In genomic region chr2:40034198-40034597, GRCh38 we compare ENCODE assay signal across 19 cellular contexts.
DNase-seq lines count a peak whose midpoint lies in the region; ATAC-seq and TF ChIP-seq lines count a peak whose summit lies in the region.
"Had no signal": no experiment of that assay in that cellular context is flagged by ENCODE, and none has a peak within 500 bp of the region (broad histone marks: within the 10 kb centered on the region; RNA-seq: fewer than 3 reads in every experiment).

No MANE protein-coding gene starts in this region.

- WGBS in testis, 2 donors: 82 to 84% methylated on average over 3 of the region's 3 CpGs

- POLR2A ChIA-PET in naive thymus-derived CD4-positive, alpha-beta T cell (lab: Charles Lee): no interaction called here

- TF ChIP-seq POLR2A in testis (IDR thresholded peaks at IDR 0.05): no peak

- CTCF ChIA-PET in naive thymus-derived CD4-positive, alpha-beta T cell (lab: Charles Lee): no interaction called here

- H3K27me3 Mint-ChIP-seq in naive thymus-derived CD4-positive, alpha-beta T cell: no peaks in the 10 kb centered on the region
- H3K27me3 Mint-ChIP-seq: activated CD4-positive, alpha-beta memory T cell treated with anti-CD3 and anti-CD28 coated beads, Interleukin-2, amount 10 ng/mL, durations not matched to agents 7 days and 5 days; activated naive CD8-positive, alpha-beta T cell treated with anti-CD3 and anti-CD28 coated beads, Interleukin-2, amount 50 U/mL, for 24 hours; memory B cell had no signal

- peaks cover 0 to 20% (median 0%) of the 10 kb centered on the region in 7 donors for H3K4me1 Mint-ChIP-seq in naive thymus-derived CD4-positive, alpha-beta T cell
- H3K4me1 Mint-ChIP-seq: activated CD4-positive, alpha-beta memory T cell treated with anti-CD3 and anti-CD28 coated beads, Interleukin-2, amount 10 ng/mL, durations not matched to agents 7 days and 5 days; memory B cell; neural progenitor cell had no signal

- H3K4me3 ChIP-seq in AG09309 (ENCODE audit: control insufficient read depth, low read depth, low read length): no peak overlapping the region
- no peak overlapping the region for H3K4me3 ChIP-seq in brain microvascular endothelial cell (ENCODE audit: low read depth, low read length)
- H3K4me3 ChIP-seq in naive thymus-derived CD4-positive, alpha-beta T cell (ENCODE audit: low read length): no peak overlapping the region
- no peak overlapping the region for H3K4me3 ChIP-seq in testis
- H3K4me3 ChIP-seq: neural progenitor cell, right lobe of liver, tibial nerve had no signal

- H3K36me3 ChIP-seq in brain microvascular endothelial cell (replicated peaks): no peaks in the 10 kb centered on the region
- H3K36me3 ChIP-seq in naive thymus-derived CD4-positive, alpha-beta T cell (ENCODE audit: control insufficient read depth in 2 of 3, insufficient read depth in 3 of 3, low read length in 3 of 3): no peaks in the 10 kb centered on the region
- no peaks in the 10 kb centered on the region for H3K36me3 ChIP-seq in testis (ENCODE audit: low read depth, missing control alignments)
- H3K36me3 ChIP-seq: neural progenitor cell, right lobe of liver, tibial nerve had no signal

- no peak for TF ChIP-seq CTCF in AG09309 (IDR thresholded peaks at IDR 0.05; ENCODE audit: control insufficient read depth, insufficient read depth, low read depth, low read length, missing control alignments)
- TF ChIP-seq CTCF in brain microvascular endothelial cell (IDR thresholded peaks at IDR 0.05; ENCODE audit: low read depth, low read length, missing control alignments): no peak
- no peak for TF ChIP-seq CTCF in testis (IDR thresholded peaks at IDR 0.05)

- intact Hi-C loops in naive thymus-derived CD4-positive, alpha-beta T cell (cut with micrococcal nuclease): no loop called here
- intact Hi-C loops in testis (cut with DNase I; ENCODE audit: low total_unique reads): no loop called here

- peaks cover 0 to 6% (median 1%) of the 10 kb centered on the region in 11 donors for H3K9me3 Mint-ChIP-seq in naive thymus-derived CD4-positive, alpha-beta T cell
- H3K9me3 Mint-ChIP-seq: activated CD4-positive, alpha-beta memory T cell treated with anti-CD3 and anti-CD28 coated beads, Interleukin-2, amount 10 ng/mL, durations not matched to agents 7 days and 5 days had no signal

- in situ Hi-C loops in brain microvascular endothelial cell (cut with HindIII; ENCODE audit: low pct_ligation_motif_present, low sequenced_read_pairs): no loop called here

- DNase-seq in AG09309 (ENCODE audit: low read depth): peak; percentile 92
- peak; percentile 100 for DNase-seq in LHCN-M2 (ENCODE audit: low read depth)
- peak; percentile 89 for DNase-seq in brain microvascular endothelial cell
- peak; percentile 78 for DNase-seq in iris pigment epithelial cell (ENCODE audit: low read depth)
- DNase-seq in NK-92 treated with Interleukin-12 subunit alpha and Interleukin-12 subunit beta, amount 100 ng/mL, for 24 hours (lab: John Stamatoyannopoulos, UW): no peak
- no peak for DNase-seq in naive thymus-derived CD4-positive, alpha-beta T cell
- DNase-seq in NCI-H146 treated with DMSO at 0.1 percent for 48 hours (lab: John Stamatoyannopoulos, UW; ENCODE audit: unreplicated experiment): no peak
- no peak for DNase-seq in testis
- DNase-seq: activated CD4-positive, alpha-beta memory T cell treated with anti-CD3 and anti-CD28 coated beads, Interleukin-2, amount 10 ng/mL, durations not matched to agents 7 days and 5 days; activated naive CD8-positive, alpha-beta T cell treated with anti-CD3 and anti-CD28 coated beads, Interleukin-2, amount 50 U/mL, for 24 hours; cortex of kidney; DMS53; NCI-H1417; right lobe of liver; stimulated activated CD4-positive, alpha-beta T cell treated with anti-CD3 and anti-CD28 coated beads, Interleukin-4, amount 100 ng/mL, for 1 hour had no signal

- H3K27me3 ChIP-seq in brain microvascular endothelial cell (replicated peaks) (no peaks in the 10 kb centered on the region), testis (no peaks in the 10 kb centered on the region)
- no peaks in the 10 kb centered on the region for H3K27me3 ChIP-seq in naive thymus-derived CD4-positive, alpha-beta T cell (ENCODE audit: control insufficient read depth in 2 of 2, insufficient read depth in 2 of 2, low read length in 2 of 2)
- H3K27me3 ChIP-seq: neural progenitor cell, right lobe of liver, tibial nerve had no signal

- H3K27ac Mint-ChIP-seq in naive thymus-derived CD4-positive, alpha-beta T cell: no peak overlapping the region
- H3K27ac Mint-ChIP-seq: activated CD4-positive, alpha-beta memory T cell treated with anti-CD3 and anti-CD28 coated beads, Interleukin-2, amount 10 ng/mL, durations not matched to agents 7 days and 5 days; activated T-helper 1 cell treated with anti-CD3 and anti-CD28 coated beads, Interleukin-12 subunit alpha, Interleukin-12 subunit beta, Interleukin-2, Interleukin-4 antibody, amounts not matched to agents 30 ng/mL and 10 ng/mL and 1 ng/mL, durations not matched to agents 14 hours and 24 hours and 36 hours; memory B cell; neural progenitor cell had no signal

- peaks cover 0 to 15% (median 0%) of the 10 kb centered on the region in 5 donors for H3K36me3 Mint-ChIP-seq in naive thymus-derived CD4-positive, alpha-beta T cell
- H3K36me3 Mint-ChIP-seq: memory B cell, neural progenitor cell had no signal

- H3K9me3 ChIP-seq in naive thymus-derived CD4-positive, alpha-beta T cell (ENCODE audit: control insufficient read depth in 2 of 3, low read length in 3 of 3): no peaks in the 10 kb centered on the region
- no peaks in the 10 kb centered on the region for H3K9me3 ChIP-seq in testis
- H3K9me3 ChIP-seq: right lobe of liver had no signal

- H3K4me1 ChIP-seq in naive thymus-derived CD4-positive, alpha-beta T cell (ENCODE audit: control insufficient read depth in 2 of 2, insufficient read depth in 2 of 2, low read length in 2 of 2): no peaks in the 10 kb centered on the region
- H3K4me1 ChIP-seq in testis: no peaks in the 10 kb centered on the region
- H3K4me1 ChIP-seq: neural progenitor cell, right lobe of liver, tibial nerve had no signal

- no peak overlapping the region for H3K4me3 Mint-ChIP-seq in naive thymus-derived CD4-positive, alpha-beta T cell
- H3K4me3 Mint-ChIP-seq: activated CD4-positive, alpha-beta memory T cell treated with anti-CD3 and anti-CD28 coated beads, Interleukin-2, amount 10 ng/mL, durations not matched to agents 7 days and 5 days; activated naive CD8-positive, alpha-beta T cell treated with anti-CD3 and anti-CD28 coated beads, Interleukin-2, amount 50 U/mL, for 24 hours; activated T-helper 1 cell treated with anti-CD3 and anti-CD28 coated beads, Interleukin-12 subunit alpha, Interleukin-12 subunit beta, Interleukin-2, Interleukin-4 antibody, amounts not matched to agents 30 ng/mL and 10 ng/mL and 1 ng/mL, durations not matched to agents 14 hours and 24 hours and 36 hours; memory B cell; neural progenitor cell had no signal

- ATAC-seq in naive thymus-derived CD4-positive, alpha-beta T cell: no peak
- ATAC-seq: activated naive CD8-positive, alpha-beta T cell treated with anti-CD3 and anti-CD28 coated beads, Interleukin-2, amount 50 U/mL, for 24 hours; right lobe of liver had no signal

- H3K27ac ChIP-seq in brain microvascular endothelial cell: peak overlapping the region; percentile 58
- H3K27ac ChIP-seq in naive thymus-derived CD4-positive, alpha-beta T cell (ENCODE audit: low read depth, low read length): no peak overlapping the region
- no peak overlapping the region for H3K27ac ChIP-seq in testis
- H3K27ac ChIP-seq: neural progenitor cell, right lobe of liver, tibial nerve had no signal

Comparison
In these comparisons a context has a peak if more than half of its experiments do, and no peak if none do; other contexts are left out.
1. DNase-seq: peak in AG09309 (single experiment), LHCN-M2 (single experiment), brain microvascular endothelial cell (single experiment) and iris pigment epithelial cell (single experiment); none in NK-92 treated with Interleukin-12 subunit alpha and Interleukin-12 subunit beta, amount 100 ng/mL, for 24 hours (single experiment), naive thymus-derived CD4-positive, alpha-beta T cell (0 of 9), NCI-H146 treated with DMSO at 0.1 percent for 48 hours (single experiment) and testis (single experiment).